In the genomic region with DNA sequence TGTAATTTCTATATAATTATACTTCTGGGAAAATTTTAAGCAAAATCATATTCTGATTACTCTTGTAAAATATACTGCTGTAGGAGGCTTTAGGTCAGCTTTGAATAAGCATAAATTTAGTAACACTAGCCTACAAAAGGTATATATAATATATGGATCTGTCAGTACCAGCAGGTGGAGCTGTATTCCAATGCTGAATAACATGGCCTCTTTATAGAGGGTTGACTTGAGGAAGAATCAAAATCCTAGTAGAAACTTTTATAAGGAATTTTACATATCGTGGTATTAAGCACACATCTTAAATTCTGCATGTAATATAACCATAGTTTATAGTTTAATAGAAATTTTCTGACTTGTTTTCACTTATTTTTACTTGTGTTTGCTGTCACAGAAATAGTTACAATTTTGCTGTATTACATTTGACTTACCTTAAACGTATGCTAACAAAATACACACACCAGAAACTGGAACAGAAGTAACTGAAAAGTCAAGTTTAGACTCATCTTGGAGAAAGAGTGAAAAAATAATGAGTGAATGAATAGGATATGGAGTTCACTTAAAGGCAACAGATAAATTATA, we compare ENCODE assay signal across 8 cellular contexts.
A peak's percentile ranks its signal among the peaks of the same experiment; 100 is the strongest.
DNase-seq lines count a peak whose midpoint lies in the region; ATAC-seq, FAIRE-seq and TF ChIP-seq lines count a peak whose summit lies in the region.

No MANE protein-coding gene starts in this region.

- no peak overlapping the region for H3K14ac ChIP-seq in H9 (ENCODE audit: insufficient read depth, low read length)

- no peaks in the 10 kb centered on the region for H3K79me2 ChIP-seq in H9 (ENCODE audit: insufficient read depth, low read length)
- no peaks in the 10 kb centered on the region for H3K79me2 ChIP-seq in astrocyte (ENCODE audit: insufficient read depth, low read length)

- no peak overlapping the region for H3K4ac ChIP-seq in H9 (ENCODE audit: low read depth, low read length)

- no peak overlapping the region for H2AFZ ChIP-seq in H9 (ENCODE audit: low read length)
- H2AFZ ChIP-seq in astrocyte (ENCODE audit: low read depth, low read length): no peak overlapping the region

- TF ChIP-seq CTCF in H9 (conservative IDR thresholded peaks at IDR 0.05) (peak; percentile 87), astrocyte (IDR thresholded peaks at IDR 0.05; ENCODE audit: insufficient read depth, low read depth, low read length) (peak; percentile 57)

- DNase-seq in EH (ENCODE audit: low read depth): peak; percentile 72
- DNase-seq in H9: no peak
- DNase-seq in NCI-H2171 (lab: John Stamatoyannopoulos, UW): peak; percentile 35
- peak; percentile 37 for DNase-seq in astrocyte (ENCODE audit: low read depth)
- DNase-seq in left lobe of liver (ENCODE audit: low spot score): no peak
- no peak for DNase-seq in NCI-H524 treated with DMSO at 0.1 percent for 48 hours (lab: John Stamatoyannopoulos, UW)
- no peak for DNase-seq in MG63
- DNase-seq in 8988T: no peak

- H3K9me3 ChIP-seq in H9 (ENCODE audit: control insufficient read depth, low read depth, low read length): no peaks in the 10 kb centered on the region
- H3K9me3 ChIP-seq in astrocyte (ENCODE audit: insufficient read depth, low read depth, low read length): no peaks in the 10 kb centered on the region
- H3K9me3 ChIP-seq in MG63: no peaks in the 10 kb centered on the region

- H4K91ac ChIP-seq in H9 (ENCODE audit: insufficient read length, low read depth, low read length): no peak overlapping the region

- peak; percentile 86 for ATAC-seq in left lobe of liver

- H3K27me3 ChIP-seq in H9 (ENCODE audit: insufficient read depth, low read length): no peaks in the 10 kb centered on the region
- H3K27me3 ChIP-seq in astrocyte (ENCODE audit: insufficient read depth, low read length): no peaks in the 10 kb centered on the region
- no peaks in the 10 kb centered on the region for H3K27me3 ChIP-seq in MG63

- H2BK120ac ChIP-seq in H9 (ENCODE audit: low read depth, low read length, poor library complexity, severe bottlenecking): no peak overlapping the region

- H3K9ac ChIP-seq in H9 (ENCODE audit: extremely low read depth, insufficient read length, low read length) (no peak overlapping the region), astrocyte (ENCODE audit: low read length) (no peak overlapping the region)

- H3T11ph ChIP-seq in H9 (ENCODE audit: low read length): no peak overlapping the region

- H3K27me3 Mint-ChIP-seq in H9 (ENCODE audit: low read depth) (no peaks in the 10 kb centered on the region), astrocyte (ENCODE audit: low read depth, unreplicated experiment) (no peaks in the 10 kb centered on the region)

- no peak overlapping the region for H2BK5ac ChIP-seq in H9 (ENCODE audit: insufficient read length, low read length)

- H3K9me3 Mint-ChIP-seq in H9: no peaks in the 10 kb centered on the region
- H3K9me3 Mint-ChIP-seq in astrocyte (ENCODE audit: unreplicated experiment): no peaks in the 10 kb centered on the region

- WGBS in H9 (ENCODE audit: extremely low coverage, insufficient read length, low lambda C conversion rate): no CpG with 5 or more reads among the region's 2 CpGs

- H3K4me2 ChIP-seq in H9 (ENCODE audit: insufficient read depth, insufficient read length, low read length) (no peak overlapping the region), astrocyte (ENCODE audit: low read length) (no peak overlapping the region)

- H3K4me3 Mint-ChIP-seq in H9 (no peak overlapping the region), astrocyte (ENCODE audit: unreplicated experiment) (no peak overlapping the region)

- H3K27ac Mint-ChIP-seq in H9 (no peak overlapping the region), astrocyte (ENCODE audit: unreplicated experiment) (no peak overlapping the region)

- H2AK5ac ChIP-seq in H9 (ENCODE audit: insufficient read length, low read length): no peak overlapping the region

- no peaks in the 10 kb centered on the region for H3K79me1 ChIP-seq in H9 (ENCODE audit: insufficient read depth, low read depth, low read length, poor library complexity, severe bottlenecking)

- H2BK12ac ChIP-seq in H9 (ENCODE audit: insufficient read length, low read depth, low read length): no peak overlapping the region

- no peak overlapping the region for H2BK20ac ChIP-seq in H9 (ENCODE audit: low read depth, low read length, poor library complexity, severe bottlenecking)

- no peak overlapping the region for H3K56ac ChIP-seq in H9 (ENCODE audit: insufficient read length, low read depth, low read length)

- peak; percentile 37 for FAIRE-seq in astrocyte (lab: Jason Lieb, UNC)

- no peak overlapping the region for H4K8ac ChIP-seq in H9 (replicated peaks; ENCODE audit: insufficient read length, low read depth, low read length)

- no peaks in the 10 kb centered on the region for H3K36me3 ChIP-seq in astrocyte (ENCODE audit: insufficient read depth, low read length)
- H3K36me3 ChIP-seq in MG63: no peaks in the 10 kb centered on the region

- no peak overlapping the region for H3K18ac ChIP-seq in H9 (ENCODE audit: insufficient read length, low read depth, low read length)

- H3K4me1 ChIP-seq in H9 (ENCODE audit: insufficient read depth, low read length) (no peaks in the 10 kb centered on the region; the same call in 1 of the 2 replicates), astrocyte (ENCODE audit: insufficient read depth, low read length) (no peaks in the 10 kb centered on the region)

- no peak overlapping the region for H3K23ac ChIP-seq in H9 (ENCODE audit: insufficient read length, low read depth, low read length)

- H3K23me2 ChIP-seq in H9 (ENCODE audit: insufficient read length, low read depth, low read length, poor library complexity, severe bottlenecking): no peaks in the 10 kb centered on the region

- no peaks in the 10 kb centered on the region for H3K36me3 Mint-ChIP-seq in H9 (ENCODE audit: insufficient read depth in 1 of 3, low read depth in 3 of 3)
- H3K36me3 Mint-ChIP-seq in astrocyte (ENCODE audit: low read depth, unreplicated experiment): no peaks in the 10 kb centered on the region

- no peak overlapping the region for H3K27ac ChIP-seq in H9 (ENCODE audit: insufficient read length, low read depth, low read length)
- no peak overlapping the region for H3K27ac ChIP-seq in astrocyte (ENCODE audit: low read depth, low read length)

- no peak overlapping the region for H4K5ac ChIP-seq in H9 (ENCODE audit: insufficient read length, low read depth, low read length)

- H4K20me1 ChIP-seq in H9 (ENCODE audit: control insufficient read depth, insufficient read depth, insufficient read length) (no peaks in the 10 kb centered on the region), astrocyte (ENCODE audit: insufficient read depth, low read length) (no peaks in the 10 kb centered on the region)

- no peak overlapping the region for H2BK15ac ChIP-seq in H9 (ENCODE audit: low read depth, low read length)

- H3K4me1 Mint-ChIP-seq in H9: peaks cover 7 to 9% of the 10 kb centered on the region in 2 experiments
- H3K4me1 Mint-ChIP-seq in astrocyte (ENCODE audit: low read depth, unreplicated experiment): peaks cover 12% of the 10 kb centered on the region

- H3K4me3 ChIP-seq in astrocyte (ENCODE audit: insufficient read depth, low read depth, low read length) (no peak overlapping the region), MG63 (no peak overlapping the region)

Comparison
In these comparisons a context has a peak if more than half of its experiments do, and no peak if none do; other contexts are left out.
1. DNase-seq: peak in EH (single experiment), NCI-H2171 (single experiment) and astrocyte (single experiment); none in H9 (single experiment), left lobe of liver (single experiment), NCI-H524 treated with DMSO at 0.1 percent for 48 hours (single experiment), MG63 (single experiment) and 8988T (single experiment).